21 cellular contexts compared by ENCODE assay signal in the genomic region with DNA sequence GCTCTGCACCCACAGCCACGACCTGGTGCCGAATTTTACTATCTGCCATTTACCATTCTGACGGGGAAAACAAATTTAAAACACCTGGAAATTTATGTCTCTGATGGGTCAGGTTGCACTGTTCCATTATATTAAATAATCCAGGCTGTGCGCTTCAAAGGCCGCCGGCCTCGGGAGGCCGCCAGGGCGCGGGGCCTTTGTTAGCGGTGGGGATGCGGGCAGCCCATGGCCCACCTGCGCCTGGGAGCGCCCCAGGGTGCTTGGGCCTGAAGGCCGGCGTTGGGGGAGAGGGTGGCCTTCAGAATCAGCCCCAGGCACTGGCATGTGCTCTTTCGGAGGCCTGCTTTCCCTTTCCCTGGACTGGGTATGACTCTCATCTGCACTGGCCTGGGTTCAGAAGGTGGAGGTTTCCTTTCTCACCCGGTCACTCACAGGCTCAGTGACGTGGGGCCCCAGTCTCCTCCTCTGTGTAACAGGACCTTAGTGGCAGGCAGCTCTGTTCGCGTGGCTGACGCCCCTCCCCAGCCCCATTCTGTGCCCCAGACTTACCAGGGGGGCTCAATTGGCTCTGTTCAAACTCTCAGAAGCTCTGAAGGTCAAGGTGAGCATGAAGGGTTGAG.
"Had no signal": no experiment of that assay in that cellular context is flagged by ENCODE, and none has a peak within 500 bp of the region (broad histone marks: within the 10 kb centered on the region; RNA-seq: fewer than 3 reads in every experiment).

No MANE protein-coding gene starts in this region.

- H3K4me1 Mint-ChIP-seq: immature natural killer cell, mesothelial cell of epicardium had no signal

- H2AFZ ChIP-seq: hepatocyte had no signal

- H3K4me2 ChIP-seq: hepatocyte had no signal

- H3K4me3 Mint-ChIP-seq: immature natural killer cell, mesothelial cell of epicardium had no signal

- H3K9me3 Mint-ChIP-seq: immature natural killer cell, mesothelial cell of epicardium had no signal

- H3K27me3 ChIP-seq: colonic mucosa, esophagus muscularis mucosa, hepatocyte, left lung had no signal

- H3K27ac ChIP-seq: colonic mucosa, dorsolateral prefrontal cortex, esophagus muscularis mucosa, foreskin keratinocyte, gastroesophageal sphincter, heart left ventricle, hepatocyte, left lung, lower lobe of right lung had no signal

- H3K4me3 ChIP-seq: colonic mucosa, dorsolateral prefrontal cortex, esophagus muscularis mucosa, gastroesophageal sphincter, heart left ventricle, hepatocyte, left lung, lower lobe of right lung, mucosa of descending colon had no signal

- H3K9me3 ChIP-seq: colonic mucosa, esophagus muscularis mucosa, gastroesophageal sphincter, heart left ventricle, left lung, lower lobe of right lung, mucosa of descending colon had no signal

- H3K4me1 ChIP-seq: colonic mucosa, esophagus muscularis mucosa, foreskin keratinocyte, gastroesophageal sphincter, heart left ventricle had no signal

- H3K27ac Mint-ChIP-seq: immature natural killer cell, mesothelial cell of epicardium had no signal

- ATAC-seq: foreskin keratinocyte, gastroesophageal sphincter, heart left ventricle, left colon, left lung, left ventricle myocardium superior, lower lobe of right lung, mucosa of descending colon had no signal

- DNase-seq: colonic mucosa; dermis blood vessel endothelial cell; dorsolateral prefrontal cortex; effector CD4-positive, alpha-beta T cell; effector memory CD4-positive, alpha-beta T cell; foreskin keratinocyte; heart left ventricle; hypothalamus; immature natural killer cell; kidney; kidney glomerular epithelial cell; left colon; left lung; left ventricle myocardium superior; lower lobe of right lung; mesenchymal stem cell; mucosa of descending colon had no signal

- H3K36me3 ChIP-seq: colonic mucosa, esophagus muscularis mucosa, gastroesophageal sphincter, heart left ventricle, left lung, lower lobe of right lung had no signal
